In the genomic region with DNA sequence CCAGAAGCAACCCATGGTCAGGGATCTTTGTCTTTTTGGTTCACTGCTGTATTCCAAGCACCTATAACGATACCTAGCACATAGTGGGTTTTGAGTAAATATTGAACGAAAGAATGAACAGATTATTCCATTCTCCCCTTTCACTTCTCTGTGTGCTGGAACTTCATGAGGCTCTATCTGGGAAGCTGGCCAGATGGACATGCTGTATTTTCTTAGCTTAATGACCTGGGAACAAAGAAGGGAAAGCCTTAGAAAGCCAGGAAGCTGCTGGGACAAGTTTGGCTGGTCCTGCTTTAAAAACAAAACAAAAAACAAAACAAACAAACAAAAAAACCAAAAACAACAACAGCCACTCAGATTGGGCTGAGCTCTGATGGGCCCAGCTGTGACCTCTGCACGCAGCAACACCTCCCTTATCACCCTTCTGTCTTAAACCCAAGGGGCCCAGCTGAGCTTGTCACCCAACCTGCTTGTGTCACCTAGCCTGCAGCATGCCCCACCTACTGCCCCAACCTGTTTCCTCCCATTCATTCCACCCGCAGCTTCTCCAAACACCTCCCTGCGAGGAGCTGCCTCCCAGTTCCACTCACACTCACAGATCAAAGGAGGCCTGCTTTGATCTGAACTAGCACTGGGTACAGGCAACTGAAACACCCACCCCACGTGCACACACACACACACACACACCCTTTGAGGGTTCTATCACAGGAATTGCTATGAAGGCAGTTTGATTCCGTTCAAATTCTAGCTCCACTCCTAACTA, we compare ENCODE assay signal across 1 cellular context.
TF ChIP-seq lines count a peak whose summit lies in the region.

No MANE protein-coding gene starts in this region.

TF ChIP-seq in IMR-90, 13 proteins besides CTCF, POLR2A, EP300 and RAD21:
- TF ChIP-seq NFE2L2 (IDR thresholded peaks at IDR 0.05; ENCODE audit: low read depth, low read length): no peak
- no peak for TF ChIP-seq MAZ (IDR thresholded peaks at IDR 0.05; ENCODE audit: borderline replicate concordance, low read depth, low read length)
- TF ChIP-seq, protein P1, sequence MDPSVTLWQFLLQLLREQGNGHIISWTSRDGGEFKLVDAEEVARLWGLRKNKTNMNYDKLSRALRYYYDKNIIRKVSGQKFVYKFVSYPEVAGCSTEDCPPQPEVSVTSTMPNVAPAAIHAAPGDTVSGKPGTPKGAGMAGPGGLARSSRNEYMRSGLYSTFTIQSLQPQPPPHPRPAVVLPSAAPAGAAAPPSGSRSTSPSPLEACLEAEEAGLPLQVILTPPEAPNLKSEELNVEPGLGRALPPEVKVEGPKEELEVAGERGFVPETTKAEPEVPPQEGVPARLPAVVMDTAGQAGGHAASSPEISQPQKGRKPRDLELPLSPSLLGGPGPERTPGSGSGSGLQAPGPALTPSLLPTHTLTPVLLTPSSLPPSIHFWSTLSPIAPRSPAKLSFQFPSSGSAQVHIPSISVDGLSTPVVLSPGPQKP (IDR thresholded peaks at IDR 0.05; ENCODE audit: borderline replicate concordance, low read depth, low read length): no peak
- no peak for TF ChIP-seq SMC3 (IDR thresholded peaks at IDR 0.05; ENCODE audit: low read depth, low read length)
- no peak for TF ChIP-seq RCOR1 (IDR thresholded peaks at IDR 0.05; ENCODE audit: insufficient replicate concordance, low read length)
- TF ChIP-seq MXI1 (IDR thresholded peaks at IDR 0.05; ENCODE audit: borderline replicate concordance, low read depth, low read length): no peak
- TF ChIP-seq BHLHE40 (IDR thresholded peaks at IDR 0.05; ENCODE audit: low read depth, low read length): no peak
- no peak for TF ChIP-seq CHD1 (IDR thresholded peaks at IDR 0.05; ENCODE audit: low read depth, low read length)
- TF ChIP-seq MAFK (IDR thresholded peaks at IDR 0.05; ENCODE audit: low read depth, low read length): no peak
- TF ChIP-seq CEBPB (IDR thresholded peaks at IDR 0.05; ENCODE audit: low read depth, low read length): no peak
- TF ChIP-seq RFX5 (IDR thresholded peaks at IDR 0.05; ENCODE audit: low read depth, low read length): no peak
- no peak for TF ChIP-seq FOS (IDR thresholded peaks at IDR 0.05; ENCODE audit: low read depth, low read length)
- TF ChIP-seq, protein P2, sequence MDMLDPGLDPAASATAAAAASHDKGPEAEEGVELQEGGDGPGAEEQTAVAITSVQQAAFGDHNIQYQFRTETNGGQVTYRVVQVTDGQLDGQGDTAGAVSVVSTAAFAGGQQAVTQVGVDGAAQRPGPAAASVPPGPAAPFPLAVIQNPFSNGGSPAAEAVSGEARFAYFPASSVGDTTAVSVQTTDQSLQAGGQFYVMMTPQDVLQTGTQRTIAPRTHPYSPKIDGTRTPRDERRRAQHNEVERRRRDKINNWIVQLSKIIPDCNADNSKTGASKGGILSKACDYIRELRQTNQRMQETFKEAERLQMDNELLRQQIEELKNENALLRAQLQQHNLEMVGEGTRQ (IDR thresholded peaks at IDR 0.05; ENCODE audit: low read depth, low read length): no peak
TF ChIP-seq in IMR-90: peak in this region for 0.
